ENCODE assay signal across 14 cellular contexts in genomic region chr10:5609952-5610616, GRCh38. TPM values are rescaled to one million over a fixed set of nuclear protein-coding genes. Genes with fewer than 3 reads are reported as not detected.
DNase-seq lines count a peak whose midpoint lies in the region; ATAC-seq, FAIRE-seq and TF ChIP-seq lines count a peak whose summit lies in the region.
"Had no signal": no experiment of that assay in that cellular context is flagged by ENCODE, and none has a peak within 500 bp of the region (broad histone marks: within the 10 kb centered on the region; RNA-seq: fewer than 3 reads in every experiment).

No MANE protein-coding gene starts in this region.

- dilution Hi-C loops in mammary epithelial cell (cut with HindIII; ENCODE audit: low sequenced_read_pairs): no loop called here

- peak overlapping the region; percentile 87 for H3K4me2 ChIP-seq in mammary epithelial cell (ENCODE audit: insufficient read depth, low read depth, low read length)
- H3K4me2 ChIP-seq in HepG2 (ENCODE audit: low read depth, low read length): peak overlapping the region; percentile 66
- H3K4me2 ChIP-seq: BLaER1 treated with 17β-estradiol and CSF1 and Interleukin-3, amounts not matched to agents 10 nM and 100 nM had no signal

- no peak for TF ChIP-seq RAD21 in HepG2 (CRISPR knock-in tag; IDR thresholded peaks at IDR 0.05)

- TF ChIP-seq EP300 in HepG2 (IDR thresholded peaks at IDR 0.05; ENCODE audit: low read depth in 2 of 2, low read length in 2 of 2) (no peak), HepG2 (CRISPR knock-in tag; IDR thresholded peaks at IDR 0.05; ENCODE audit: borderline replicate concordance) (no peak)

- H3K9me3 ChIP-seq in mammary epithelial cell (replicated peaks; ENCODE audit: insufficient read depth, low read length): no peaks in the 10 kb centered on the region
- no peaks in the 10 kb centered on the region for H3K9me3 ChIP-seq in HepG2 (ENCODE audit: low read length)
- no peaks in the 10 kb centered on the region for H3K9me3 ChIP-seq in small intestine (ENCODE audit: control insufficient read depth, low read depth)

- TSS peak; percentile 69 for BruUV-seq in mammary epithelial cell (replicated peaks; lab: Mats Ljungman, UMichigan)
- no TSS peak for BruUV-seq in HepG2 (replicated peaks; lab: Mats Ljungman, UMichigan)

- H3K4me3 ChIP-seq in mammary epithelial cell (replicated peaks in 1 of 3; ENCODE audit: insufficient read depth in 1 of 3, low read depth in 2 of 3, low read length in 3 of 3) (peak overlapping the region; percentile 33 to 49 (median 38)), HepG2 (replicated peaks in 1 of 3; ENCODE audit: insufficient read depth in 1 of 3, low read depth in 2 of 3, low read length in 3 of 3) (peak overlapping the region in 1 of 3 experiments; percentile 29; a peak in 2 of 6 replicates), small intestine (ENCODE audit: low read depth in 1 of 2, low read length in 2 of 2) (no peak overlapping the region)
- H3K4me3 ChIP-seq: BLaER1 treated with 17β-estradiol and CSF1 and Interleukin-3, amounts not matched to agents 10 nM and 100 nM had no signal

- CTCF ChIA-PET in mammary epithelial cell (lab: Charles Lee; ENCODE audit: low non-redundant PET) (interaction anchor here (0.6 kb wide), 1 partner anchor 43 kb away, joined by 3 read pairs; no protein-coding TSS in a partner anchor), HepG2 (lab: Yijun Ruan, JAX; ENCODE audit: low intra/inter-chr PET ratio, low total read pairs) (no interaction called here)

- H2AFZ ChIP-seq in mammary epithelial cell (ENCODE audit: low read depth, low read length) (no peak overlapping the region), HepG2 (ENCODE audit: low read length) (no peak overlapping the region)

- H4K20me1 ChIP-seq in mammary epithelial cell (ENCODE audit: insufficient read depth, low read length): no peaks in the 10 kb centered on the region
- H4K20me1 ChIP-seq in HepG2 (ENCODE audit: insufficient read depth, low read length): no peaks in the 10 kb centered on the region
- H4K20me1 ChIP-seq: BLaER1 treated with 17β-estradiol and CSF1 and Interleukin-3, amounts not matched to agents 10 nM and 100 nM had no signal

- POLR2A ChIA-PET in HepG2 (lab: Yijun Ruan, JAX): interaction anchor here (2.4 kb wide), 1 partner anchor 164 kb away, joined by 10 read pairs; no protein-coding TSS in a partner anchor

- FAIRE-seq in HepG2 (lab: Jason Lieb, UNC): no peak
- no peak for FAIRE-seq in small intestine (lab: Jason Lieb, UNC)
- FAIRE-seq: G401.6 had no signal

- H3K79me2 ChIP-seq in mammary epithelial cell (ENCODE audit: insufficient read depth, low read length): peaks cover 26% of the 10 kb centered on the region
- no peaks in the 10 kb centered on the region for H3K79me2 ChIP-seq in HepG2 (ENCODE audit: insufficient read depth, low read length)

- H3K4me1 ChIP-seq in mammary epithelial cell (ENCODE audit: insufficient read depth, low read length): peaks cover 53% of the 10 kb centered on the region
- H3K4me1 ChIP-seq in HepG2 (ENCODE audit: insufficient read depth, low read length): peaks cover 83% of the 10 kb centered on the region
- H3K4me1 ChIP-seq in small intestine (ENCODE audit: control insufficient read depth in 2 of 2, insufficient read depth in 1 of 2, low read depth in 1 of 2, low read length in 1 of 2): peaks cover 0 to 4% of the 10 kb centered on the region in 2 donors

- H3K9ac ChIP-seq in mammary epithelial cell (ENCODE audit: insufficient read depth, low read length) (peak overlapping the region; percentile 85), HepG2 (ENCODE audit: insufficient read depth, low read depth, low read length) (no peak overlapping the region; the same call in 1 of the 2 replicates)
- H3K9ac ChIP-seq: BLaER1 treated with 17β-estradiol and CSF1 and Interleukin-3, amounts not matched to agents 10 nM and 100 nM had no signal

- peaks cover 3% of the 10 kb centered on the region for H3K36me3 ChIP-seq in mammary epithelial cell (ENCODE audit: insufficient read depth, low read length)
- H3K36me3 ChIP-seq in HepG2 (replicated peaks in 1 of 2; ENCODE audit: control insufficient read depth in 1 of 2, insufficient read depth in 2 of 2, low read length in 2 of 2): no peaks in the 10 kb centered on the region
- no peaks in the 10 kb centered on the region for H3K36me3 ChIP-seq in small intestine (ENCODE audit: control insufficient read depth in 2 of 2, insufficient read depth in 2 of 2, low read length in 2 of 2)
- H3K36me3 ChIP-seq: BLaER1 treated with 17β-estradiol and CSF1 and Interleukin-3, amounts not matched to agents 10 nM and 100 nM; brain microvascular endothelial cell had no signal

- no peak for TF ChIP-seq POLR2A in HepG2 (IDR thresholded peaks at IDR 0.05; ENCODE audit: insufficient read depth in 1 of 2, low read depth in 2 of 2, low read length in 2 of 2)

- no peak for ATAC-seq in HepG2
- no peak for ATAC-seq in GM21390 (IDR thresholded peaks at IDR 0.05; ENCODE audit: unreplicated experiment)

- intact Hi-C loops in mammary epithelial cell (cut with micrococcal nuclease): loop anchor here (1.0 to 2.0 kb wide), 5 partner anchors 14 to 83 kb away; no protein-coding TSS in a partner anchor
- intact Hi-C loops in HepG2 (cut with micrococcal nuclease; ENCODE audit: unreplicated experiment): no loop called here

- 11% methylated on average over 11 of the region's 11 CpGs for WGBS in mammary epithelial cell (ENCODE audit: low coverage, missing lambda C conversion rate)
- 45% methylated on average over 8 of the region's 11 CpGs for WGBS in HepG2 (ENCODE audit: low lambda C conversion rate)
- WGBS in small intestine, 3 donors: 13 to 53% (median 38%) methylated on average over 11 of the region's 11 CpGs

- TF ChIP-seq CTCF in mammary epithelial cell (conservative IDR thresholded peaks at IDR 0.05 in 1 of 2, IDR thresholded peaks at IDR 0.05 in 1 of 2; ENCODE audit: extremely low read depth in 1 of 2, insufficient read depth in 1 of 2, low read depth in 1 of 2, low read length in 2 of 2): no peak
- no peak for TF ChIP-seq CTCF in HepG2 (CRISPR knock-in tag; IDR thresholded peaks at IDR 0.05)

- H3K27me3 ChIP-seq in mammary epithelial cell (ENCODE audit: insufficient read depth, low read length) (no peaks in the 10 kb centered on the region), HepG2 (ENCODE audit: control insufficient read depth in 1 of 2, insufficient read depth in 2 of 2, low read length in 2 of 2) (no peaks in the 10 kb centered on the region), small intestine (ENCODE audit: control insufficient read depth in 2 of 2, insufficient read depth in 2 of 2, low read length in 2 of 2) (no peaks in the 10 kb centered on the region)
- H3K27me3 ChIP-seq: BLaER1 treated with 17β-estradiol and CSF1 and Interleukin-3, amounts not matched to agents 10 nM and 100 nM; brain microvascular endothelial cell had no signal

- peak; percentile 80 for DNase-seq in HT-29 (ENCODE audit: low spot score)
- peak; percentile 88 for DNase-seq in mammary epithelial cell
- DNase-seq in HepG2 (ENCODE audit: low spot score): no peak
- DNase-seq in small intestine: peak; percentile 95
- DNase-seq in activated gamma-delta T cell (lab: John Stamatoyannopoulos, UW): no peak
- no peak for DNase-seq in Kasumi-1 (lab: John Stamatoyannopoulos, UW)
- DNase-seq in NOMO-1 treated with DMSO at 0.1 percent for 48 hours (lab: John Stamatoyannopoulos, UW; ENCODE audit: unreplicated experiment): no peak
- DNase-seq: activated naive CD4-positive, alpha-beta T cell treated with anti-CD3 and anti-CD28 coated beads for 36 hours; brain microvascular endothelial cell; mesenchymal stem cell; NCI-H1105 had no signal

- in situ Hi-C loops in mammary epithelial cell (cut with MboI; ENCODE audit: low sequenced_read_pairs in 2 of 2) (loop anchor here in 1 of 2 donors (5.0 to 25.0 kb wide), 3 partner anchors 58 to 773 kb away; partner anchors contain the start of gene AKR1E2), HepG2 (cut with HindIII; ENCODE audit: extremely low pct_ligation_motif_present, low pct_unique_long_range_greater_than_20kb) (loop anchor here (25.0 kb wide), 1 partner anchor 798 kb away; no protein-coding TSS in a partner anchor)

- H3K27ac ChIP-seq in mammary epithelial cell (ENCODE audit: insufficient read depth, low read depth, low read length) (peak overlapping the region; percentile 93), HepG2 (ENCODE audit: extremely low read length, insufficient read depth, low read length) (no peak overlapping the region), small intestine (ENCODE audit: low read depth in 1 of 2, low read length in 1 of 2) (peak overlapping the region; percentile 93 to 94)
- H3K27ac ChIP-seq: BLaER1 treated with 17β-estradiol and CSF1 and Interleukin-3, amounts not matched to agents 10 nM and 100 nM; brain microvascular endothelial cell had no signal

RNA-seq across cellular contexts. Expression of gene ASB13, which starts 56.3 kb away (rescaled TPM):
- total RNA-seq in HT-29 (2014; rRNA removed; shearing (Covaris generic)): 32.6 and 34.7 TPM in 2 replicates
- total RNA-seq in mammary epithelial cell (10 to 100 TPM; 16.7 to 17.3 TPM), HepG2 (2016; rRNA removed; fragmentation: Illumina TruSeq; extraction: Trizol) (15.4 and 17.5 TPM in 2 replicates)
- polyA plus RNA-seq in mammary epithelial cell (14.4 TPM), HepG2 (2011; rRNA removed) (9.3 and 12.7 TPM in 2 replicates), small intestine (100 to 1,000 TPM in 2 of 3 donors, 10 to 100 TPM in 1; 38.0 to 155 (median 104) TPM)
- 17.0 TPM for polyA minus RNA-seq in mammary epithelial cell
- 3.3 and 4.7 TPM in 2 replicates for total RNA-seq in HepG2 (2016; cell fraction: cytosol; rRNA removed; fragmentation: Illumina TruSeq; extraction: Trizol; ENCODE audit: low read depth)
- total RNA-seq in HepG2 (2016; cell fraction: insoluble cytoplasmic fraction; rRNA removed; fragmentation: Illumina TruSeq; extraction: Trizol): 15.6 and 18.5 TPM in 2 replicates
- total RNA-seq in HepG2 (2016; cell fraction: membrane; rRNA removed; fragmentation: Illumina TruSeq; extraction: Trizol): 14.1 and 16.1 TPM in 2 replicates
- 7.1 and 7.5 TPM in 2 replicates for total RNA-seq in HepG2 (2016; cell fraction: nucleus; rRNA removed; fragmentation: Illumina TruSeq; extraction: Trizol)
- polyA plus RNA-seq in HepG2 (2011; cell fraction: cytosol; rRNA removed): 12.4 and 12.5 TPM in 2 replicates
- 7.4 and 9.5 TPM in 2 replicates for polyA plus RNA-seq in HepG2 (2011; cell fraction: nucleus; rRNA removed)
- polyA plus RNA-seq in HepG2 (2012): 12.8 and 15.5 TPM in 2 replicates
- 4.6 and 4.7 TPM in 2 replicates for polyA plus RNA-seq in HepG2 (2016; cell fraction: cytosol; fragmentation: Illumina TruSeq; extraction: Trizol; ENCODE audit: low read depth)
- polyA plus RNA-seq in HepG2 (2016; cell fraction: insoluble cytoplasmic fraction; fragmentation: Illumina TruSeq; extraction: Trizol; ENCODE audit: low read depth): 12.6 and 16.4 TPM in 2 replicates
- polyA plus RNA-seq in HepG2 (2016; cell fraction: membrane; fragmentation: Illumina TruSeq; extraction: Trizol; ENCODE audit: low read depth): 10.4 and 12.4 TPM in 2 replicates
- 12.4 and 14.5 TPM in 2 replicates for polyA plus RNA-seq in HepG2 (2016; cell fraction: nucleus; fragmentation: Illumina TruSeq; extraction: Trizol; ENCODE audit: insufficient read depth, low read depth)
- polyA minus RNA-seq in HepG2 (2011; rRNA and poly(A)+ RNA removed; ENCODE audit: low replicate concordance): 31.7 and 36.4 TPM in 2 replicates
- polyA minus RNA-seq in HepG2 (2011; cell fraction: cytosol; rRNA and poly(A)+ RNA removed): 10.6 and 14.5 TPM in 2 replicates
- 5.5 and 7.7 TPM in 2 replicates for polyA minus RNA-seq in HepG2 (2011; cell fraction: nucleus; rRNA and poly(A)+ RNA removed)

Comparison
In these comparisons a context has a peak if more than half of its experiments do, and no peak if none do; other contexts are left out.
1. DNase-seq: peak in HT-29 (single experiment), mammary epithelial cell (single experiment) and small intestine (single experiment); none in HepG2 (single experiment), activated gamma-delta T cell (single experiment), Kasumi-1 (0 of 2) and NOMO-1 treated with DMSO at 0.1 percent for 48 hours (single experiment).
2. H3K4me3 ChIP-seq: peak in mammary epithelial cell (3 of 3); none in small intestine (0 of 2).